ENCODE assay signal across 2 cellular contexts in genomic region chr17:1413281-1413791, GRCh38.
TF ChIP-seq lines count a peak whose summit lies in the region.

No MANE protein-coding gene starts in this region.

TF ChIP-seq in K562, 482 proteins besides CTCF, POLR2A, EP300 and RAD21 (continued from another document):
- peak; percentile 46; the same call in 1 of the 2 replicates for TF ChIP-seq CTBP1 (IDR thresholded peaks at IDR 0.05; ENCODE audit: borderline replicate concordance)
- TF ChIP-seq ARID3A (IDR thresholded peaks at IDR 0.05; ENCODE audit: borderline replicate concordance, low read depth, low read length), result no peak
- TF ChIP-seq ZBTB33 (CRISPR knock-in tag; IDR thresholded peaks at IDR 0.05), result 0 out of 2 replicates have a peak, but pooled peaks have one; percentile 7
- TF ChIP-seq TFAP4 (CRISPR knock-in tag; IDR thresholded peaks at IDR 0.05; ENCODE audit: borderline replicate concordance), result peak; percentile 96
- TF ChIP-seq ZNF347 (CRISPR knock-in tag; IDR thresholded peaks at IDR 0.05; ENCODE audit: low read depth), result no peak
- TF ChIP-seq GABPA (tag; conservative IDR thresholded peaks at IDR 0.05; ENCODE audit: low read depth), result peak; percentile 51
- no peak for TF ChIP-seq MEF2A (IDR thresholded peaks at IDR 0.05; ENCODE audit: control insufficient read depth, low read depth, low read length)
- TF ChIP-seq SAFB2 (IDR thresholded peaks at IDR 0.05; ENCODE audit: borderline replicate concordance, low read depth, low read length, severe bottlenecking), result no peak
- TF ChIP-seq NR0B1 (IDR thresholded peaks at IDR 0.05; ENCODE audit: partially characterized antibody), result no peak

TF ChIP-seq in HepG2, 621 proteins besides CTCF, POLR2A, EP300 and RAD21 (continued from another document and continues in another):
- TF ChIP-seq ZBED4 (CRISPR knock-in tag; IDR thresholded peaks at IDR 0.05; ENCODE audit: borderline replicate concordance), result no peak
- TF ChIP-seq RBFOX2 (IDR thresholded peaks at IDR 0.05; ENCODE audit: low read depth, low read length), result no peak
- TF ChIP-seq MYC (CRISPR knock-in tag; IDR thresholded peaks at IDR 0.05; ENCODE audit: borderline replicate concordance), result peak; percentile 42; the same call in 1 of the 2 replicates
- TF ChIP-seq ZBTB4 (CRISPR knock-in tag; IDR thresholded peaks at IDR 0.05; ENCODE audit: borderline replicate concordance), result no peak
- TF ChIP-seq CBFB (CRISPR knock-in tag; IDR thresholded peaks at IDR 0.05), result peak; percentile 45; the same call in 1 of the 2 replicates
- TF ChIP-seq SPEN (CRISPR knock-in tag; IDR thresholded peaks at IDR 0.05; ENCODE audit: low read depth), result no peak
- no peak for TF ChIP-seq NFKB2 (CRISPR knock-in tag; IDR thresholded peaks at IDR 0.05; ENCODE audit: borderline replicate concordance)
- 0 out of 2 replicates have a peak, but pooled peaks have one; percentile 40 for TF ChIP-seq ZNF670 (CRISPR knock-in tag; IDR thresholded peaks at IDR 0.05; ENCODE audit: borderline replicate concordance)
- TF ChIP-seq ZNF781 (CRISPR knock-in tag; IDR thresholded peaks at IDR 0.05; ENCODE audit: borderline replicate concordance, not compliant biosample characterization), result no peak
- no peak for TF ChIP-seq GPBP1L1 (CRISPR knock-in tag; IDR thresholded peaks at IDR 0.05)
- peak; percentile 59; the same call in 1 of the 2 replicates for TF ChIP-seq TGIF2 (CRISPR knock-in tag; IDR thresholded peaks at IDR 0.05)
- TF ChIP-seq GABPA (IDR thresholded peaks at IDR 0.05; ENCODE audit: low read depth, low read length), result no peak
- TF ChIP-seq GABPA (CRISPR knock-in tag; IDR thresholded peaks at IDR 0.05; ENCODE audit: low read depth), result peak; percentile 69
- TF ChIP-seq SOX6 (IDR thresholded peaks at IDR 0.05), result no peak
- peak; percentile 26; the same call in 1 of the 2 replicates for TF ChIP-seq SOX6 (CRISPR knock-in tag; IDR thresholded peaks at IDR 0.05)
- no peak for TF ChIP-seq ZBTB37 (CRISPR knock-in tag; IDR thresholded peaks at IDR 0.05)
- peak; percentile 87 for TF ChIP-seq ETV5 (CRISPR knock-in tag; IDR thresholded peaks at IDR 0.05; ENCODE audit: borderline replicate concordance)
- no peak for TF ChIP-seq ARNTL (CRISPR knock-in tag; IDR thresholded peaks at IDR 0.05)
- no peak for TF ChIP-seq ELK4 (CRISPR knock-in tag; IDR thresholded peaks at IDR 0.05; ENCODE audit: borderline replicate concordance)
- TF ChIP-seq HDAC2 (CRISPR knock-in tag; IDR thresholded peaks at IDR 0.05), result peak; percentile 67
- TF ChIP-seq NR2F1 (CRISPR knock-in tag; IDR thresholded peaks at IDR 0.05), result no peak
- TF ChIP-seq ZNF687 (CRISPR knock-in tag; IDR thresholded peaks at IDR 0.05), result no peak
- TF ChIP-seq HNF1B (CRISPR knock-in tag; IDR thresholded peaks at IDR 0.05), result 0 out of 2 replicates have a peak, but pooled peaks have one; percentile 19
- TF ChIP-seq ZNF839 (CRISPR knock-in tag; IDR thresholded peaks at IDR 0.05; ENCODE audit: borderline replicate concordance), result no peak
- no peak; the same call in 1 of the 2 replicates for TF ChIP-seq ZNF205 (CRISPR knock-in tag; IDR thresholded peaks at IDR 0.05)
- TF ChIP-seq GFI1 (CRISPR knock-in tag; IDR thresholded peaks at IDR 0.05; ENCODE audit: borderline replicate concordance), result no peak
- TF ChIP-seq HMGXB3 (CRISPR knock-in tag; IDR thresholded peaks at IDR 0.05; ENCODE audit: borderline replicate concordance), result 0 out of 2 replicates have a peak, but pooled peaks have one; percentile 19
- TF ChIP-seq WIZ (CRISPR knock-in tag; IDR thresholded peaks at IDR 0.05), result no peak
